ENCODE assay signal across 23 cellular contexts in genomic region chr5:115806986-115807653, GRCh38. TPM values are rescaled to one million over a fixed set of nuclear protein-coding genes. Genes with fewer than 3 reads are reported as not detected.
DNase-seq lines count a peak whose midpoint lies in the region; ATAC-seq and TF ChIP-seq lines count a peak whose summit lies in the region.
"Had no signal": no experiment of that assay in that cellular context is flagged by ENCODE, and none has a peak within 500 bp of the region (broad histone marks: within the 10 kb centered on the region; RNA-seq: fewer than 3 reads in every experiment).

No MANE protein-coding gene starts in this region.

- H3K4me1 ChIP-seq in Caco-2, result peaks cover 28% of the 10 kb centered on the region
- H3K4me1 ChIP-seq: lower lobe of right lung had no signal

- BruUV-seq in Caco-2 (replicated peaks; lab: Mats Ljungman, UMichigan), result no TSS peak

- no peak for ATAC-seq in activated CD8-positive, alpha-beta T cell treated with anti-CD3 and anti-CD28 coated beads for 36 hours
- ATAC-seq in left lobe of liver, result peak; percentile 62
- ATAC-seq: lower lobe of right lung, right cardiac atrium, SK-N-SH treated with all-trans-retinoic acid at 6 μM for 48 hours had no signal

- no peaks in the 10 kb centered on the region for H3K36me3 ChIP-seq in Caco-2 (ENCODE audit: control insufficient read depth, insufficient read depth, low read length)
- H3K36me3 ChIP-seq: BLaER1 treated with 17β-estradiol and CSF1 and Interleukin-3, amounts not matched to agents 10 nM and 100 nM; brain microvascular endothelial cell; lower lobe of right lung had no signal

- POLR2A ChIA-PET in Caco-2 (lab: Charles Lee), result interaction anchor here (0.8 kb wide), 1 partner anchor 264 kb away, joined by 3 read pairs; no protein-coding TSS in a partner anchor
- POLR2A ChIA-PET in activated CD8-positive, alpha-beta T cell treated with anti-CD3 and anti-CD28 coated beads for 36 hours (lab: Charles Lee), result no interaction called here

- TF ChIP-seq CTCF in Caco-2 (IDR thresholded peaks at IDR 0.05; ENCODE audit: insufficient read depth in 1 of 2, low read depth in 1 of 2, low read length in 1 of 2, severe bottlenecking in 1 of 2, unreplicated experiment in 1 of 2), result no peak
- no peak for TF ChIP-seq CTCF in activated CD8-positive, alpha-beta T cell treated with anti-CD3 and anti-CD28 coated beads for 36 hours (IDR thresholded peaks at IDR 0.05)

- no peaks in the 10 kb centered on the region for H3K27me3 ChIP-seq in Caco-2 (replicated peaks; ENCODE audit: control insufficient read depth, insufficient read depth, low read length)
- H3K27me3 ChIP-seq: BLaER1 treated with 17β-estradiol and CSF1 and Interleukin-3, amounts not matched to agents 10 nM and 100 nM; brain microvascular endothelial cell had no signal

- H3K4me3 ChIP-seq in Caco-2 (ENCODE audit: low read depth, low read length), result no peak overlapping the region
- H3K4me3 ChIP-seq: BLaER1 treated with 17β-estradiol and CSF1 and Interleukin-3, amounts not matched to agents 10 nM and 100 nM; lower lobe of right lung had no signal

- H3K36me3 Mint-ChIP-seq in Caco-2 (ENCODE audit: insufficient read depth, unreplicated experiment), result no peaks in the 10 kb centered on the region
- H3K36me3 Mint-ChIP-seq in activated CD8-positive, alpha-beta T cell treated with anti-CD3 and anti-CD28 coated beads for 36 hours (ENCODE audit: low read depth), result no peaks in the 10 kb centered on the region

- CTCF ChIA-PET in Caco-2 (lab: Charles Lee), result no interaction called here
- CTCF ChIA-PET in activated CD8-positive, alpha-beta T cell treated with anti-CD3 and anti-CD28 coated beads for 36 hours (lab: Charles Lee), result interaction anchor here (0.7 to 1.1 kb wide), 2 partner anchors 9 to 171 kb away, joined by 3 read pairs; no protein-coding TSS in a partner anchor

- intact Hi-C loops in Caco-2 (cut with micrococcal nuclease; ENCODE audit: unreplicated experiment), result loop anchor here (2.0 kb wide), 1 partner anchor 20 kb away; no protein-coding TSS in a partner anchor
- intact Hi-C loops in activated CD8-positive, alpha-beta T cell treated with anti-CD3 and anti-CD28 coated beads for 36 hours (cut with micrococcal nuclease), result no loop called here

- no peaks in the 10 kb centered on the region for H3K27me3 Mint-ChIP-seq in Caco-2 (ENCODE audit: insufficient read depth, unreplicated experiment)
- peaks cover 18% of the 10 kb centered on the region for H3K27me3 Mint-ChIP-seq in activated CD8-positive, alpha-beta T cell treated with anti-CD3 and anti-CD28 coated beads for 36 hours

- peak in 1 of 2 experiments; percentile 34 for DNase-seq in Caco-2
- peak; percentile 14 for DNase-seq in ELF-1 (ENCODE audit: low read depth, low spot score)
- DNase-seq in activated CD8-positive, alpha-beta T cell treated with anti-CD3 and anti-CD28 coated beads for 36 hours, result no peak
- DNase-seq in left lobe of liver (ENCODE audit: low spot score), result no peak
- DNase-seq in GOT3 (lab: John Stamatoyannopoulos, UW), result no peak
- DNase-seq in GDM1 (lab: John Stamatoyannopoulos, UW), result no peak
- no peak for DNase-seq in cerebellar cortex (ENCODE audit: low spot score)
- DNase-seq: activated gamma-delta T cell treated with Interleukin-2 at 50 U/mL for 16 hours; activated T-cell treated with anti-CD3 and anti-CD28 coated beads, Interleukin-2, amount 50 U/mL, for 24 hours; brain microvascular endothelial cell; DMS79; head of caudate nucleus; kidney glomerular epithelial cell; lower lobe of right lung; MV-4-11; NCI-H1436 treated with DMSO at 0.1 percent for 48 hours; OCI-M1; posterior cingulate gyrus; right cardiac atrium; stimulated activated CD4-positive, alpha-beta T cell treated with anti-CD3 and anti-CD28 coated beads, Interleukin-2, amount 100 ng/mL, for 48 hours had no signal

- H3K4me3 Mint-ChIP-seq in Caco-2 (ENCODE audit: unreplicated experiment), result peak overlapping the region; percentile 23
- no peak overlapping the region for H3K4me3 Mint-ChIP-seq in activated CD8-positive, alpha-beta T cell treated with anti-CD3 and anti-CD28 coated beads for 36 hours
- H3K4me3 Mint-ChIP-seq: activated T-cell treated with anti-CD3 and anti-CD28 coated beads, Interleukin-2, amount 50 U/mL, for 24 hours had no signal

- peaks cover 12% of the 10 kb centered on the region for H3K9me3 Mint-ChIP-seq in Caco-2 (ENCODE audit: unreplicated experiment)
- no peaks in the 10 kb centered on the region for H3K9me3 Mint-ChIP-seq in activated CD8-positive, alpha-beta T cell treated with anti-CD3 and anti-CD28 coated beads for 36 hours
- H3K9me3 Mint-ChIP-seq: activated T-cell treated with anti-CD3 and anti-CD28 coated beads, Interleukin-2, amount 50 U/mL, for 24 hours had no signal

- H3K9me3 ChIP-seq in Caco-2, result no peaks in the 10 kb centered on the region
- H3K9me3 ChIP-seq: BLaER1 treated with 17β-estradiol and CSF1 and Interleukin-3, amounts not matched to agents 10 nM and 100 nM; lower lobe of right lung had no signal

- H3K27ac Mint-ChIP-seq in Caco-2 (ENCODE audit: unreplicated experiment), result peak overlapping the region; percentile 72
- peak overlapping the region; percentile 6 for H3K27ac Mint-ChIP-seq in activated CD8-positive, alpha-beta T cell treated with anti-CD3 and anti-CD28 coated beads for 36 hours
- H3K27ac Mint-ChIP-seq: activated T-cell treated with anti-CD3 and anti-CD28 coated beads, Interleukin-2, amount 50 U/mL, for 24 hours had no signal

- H3K4me1 Mint-ChIP-seq in Caco-2 (ENCODE audit: low read depth, unreplicated experiment), result peaks cover 15% of the 10 kb centered on the region
- H3K4me1 Mint-ChIP-seq in activated CD8-positive, alpha-beta T cell treated with anti-CD3 and anti-CD28 coated beads for 36 hours (ENCODE audit: low read depth), result peaks cover 33% of the 10 kb centered on the region

RNA-seq across cellular contexts. Expression of gene CDO1, which starts 9.3 kb away (rescaled TPM):
- total RNA-seq in Caco-2 (2022) (not detected in 2 replicates), left lobe of liver (130 TPM)
- total RNA-seq in activated CD8-positive, alpha-beta T cell treated with anti-CD3 and anti-CD28 coated beads for 36 hours, result under 1 TPM; 0.18 to 0.22 TPM
- total RNA-seq: NCI-H460 had no signal

RNA-seq across cellular contexts. Expression of gene ATG12, which starts 34.2 kb away (rescaled TPM):
- total RNA-seq in Caco-2 (2022), result 46.8 and 47.5 TPM in 2 replicates
- total RNA-seq in activated CD8-positive, alpha-beta T cell treated with anti-CD3 and anti-CD28 coated beads for 36 hours, result 10 to 100 TPM; 37.2 to 37.8 TPM
- 17.0 TPM for total RNA-seq in left lobe of liver

RNA-seq across cellular contexts. Expression of gene AP3S1, which starts 34.6 kb away (rescaled TPM):
- total RNA-seq in Caco-2 (2022) (104 and 106 TPM in 2 replicates), left lobe of liver (36.6 TPM)
- total RNA-seq in activated CD8-positive, alpha-beta T cell treated with anti-CD3 and anti-CD28 coated beads for 36 hours, result 100 to 1,000 TPM; 102 to 107 TPM

Comparison
In these comparisons a context has a peak if more than half of its experiments do, and no peak if none do; other contexts are left out.
1. RNA of gene CDO1, which starts 9.3 kb away (total RNA-seq): 130 TPM in left lobe of liver (single experiment); 0.18 to 0.22 TPM in activated CD8-positive, alpha-beta T cell treated with anti-CD3 and anti-CD28 coated beads for 36 hours and not detected in Caco-2; every median in the first group is over 100 times any median in the second.